8 cellular contexts compared by ENCODE assay signal in genomic region chr15:98651581-98652220, GRCh38. TPM values are rescaled to one million over a fixed set of nuclear protein-coding genes. Genes with fewer than 3 reads are reported as not detected.
DNase-seq lines count a peak whose midpoint lies in the region; ATAC-seq, FAIRE-seq and TF ChIP-seq lines count a peak whose summit lies in the region.

No MANE protein-coding gene starts in this region.

- H3K4me3 ChIP-seq in HEK293 (ENCODE audit: low read depth, low read length) (peak overlapping the region; percentile 91), gastroesophageal sphincter (peak overlapping the region; percentile 58 to 67), skin epidermis (peak overlapping the region; percentile 78 to 83 (median 80))

- CTCF ChIA-PET in HEK293 (lab: Yijun Ruan, JAX) = interaction anchor here (0.6 to 3.4 kb wide), 11 partner anchors 10 to 424 kb away, joined by 3 to 24 read pairs (median 3); no protein-coding TSS in a partner anchor
- CTCF ChIA-PET in activated CD4-positive, alpha-beta memory T cell treated with anti-CD3 and anti-CD28 coated beads for 36 hours (lab: Charles Lee) = interaction anchor here (1.8 to 2.3 kb wide), 2 partner anchors 8 to 133 kb away, joined by 8 to 11 read pairs; no protein-coding TSS in a partner anchor

- ATAC-seq in gastroesophageal sphincter (no peak), HG02840 (IDR thresholded peaks at IDR 0.05; ENCODE audit: low FRiP score, unreplicated experiment) (no peak)

- peak overlapping the region; percentile 96 for H3K27ac ChIP-seq in HEK293 (ENCODE audit: extremely low read depth, low read depth, low read length)
- peak overlapping the region; percentile 0 to 98 (median 94) for H3K27ac ChIP-seq in gastroesophageal sphincter
- peak overlapping the region in 14 of 21 experiments; percentile 30 to 93 (median 88) for H3K27ac ChIP-seq in skin epidermis

- H3K4me1 ChIP-seq in HEK293 (ENCODE audit: control insufficient read depth, insufficient read depth, low read length) (peaks cover 31% of the 10 kb centered on the region), gastroesophageal sphincter (peaks cover 0 to 50% (median 0%) of the 10 kb centered on the region in 3 donors)

- H3K36me3 ChIP-seq in HEK293 (ENCODE audit: control insufficient read depth in 2 of 2, insufficient read depth in 1 of 2, low read length in 2 of 2) (no peaks in the 10 kb centered on the region), gastroesophageal sphincter (no peaks in the 10 kb centered on the region)

- H3K9me3 ChIP-seq in HEK293 (ENCODE audit: control insufficient read depth, insufficient read depth, low read depth, low read length) (no peaks in the 10 kb centered on the region), gastroesophageal sphincter (no peaks in the 10 kb centered on the region)

- no peaks in the 10 kb centered on the region for H3K9me3 Mint-ChIP-seq in activated CD4-positive, alpha-beta memory T cell treated with anti-CD3 and anti-CD28 coated beads for 36 hours

- TF ChIP-seq CTCF in HEK293 (tag by site-specific recombination; IDR thresholded peaks at IDR 0.05) (no peak), gastroesophageal sphincter (IDR thresholded peaks at IDR 0.05) (no peak)

- no peak for TF ChIP-seq EP300 in gastroesophageal sphincter (IDR thresholded peaks at IDR 0.05)

- H3K4me3 Mint-ChIP-seq in activated CD4-positive, alpha-beta memory T cell treated with anti-CD3 and anti-CD28 coated beads for 36 hours = peak overlapping the region; percentile 76

- DNase-seq in activated CD4-positive, alpha-beta memory T cell treated with anti-CD3 and anti-CD28 coated beads for 36 hours = no peak
- DNase-seq in H54 (ENCODE audit: insufficient read length, low spot score) (no peak), HuH-7 (ENCODE audit: low spot score) (no peak), NCI-H2196 treated with DMSO at 0.1 percent for 48 hours (lab: John Stamatoyannopoulos, UW; ENCODE audit: unreplicated experiment) (no peak)

- peaks cover 25% of the 10 kb centered on the region for H3K4me1 Mint-ChIP-seq in activated CD4-positive, alpha-beta memory T cell treated with anti-CD3 and anti-CD28 coated beads for 36 hours (ENCODE audit: low read depth)

- WGBS in gastroesophageal sphincter (ENCODE audit: low coverage in 1 of 2), 2 donors = 21 to 48% methylated on average over 11 to 13 of the region's 14 CpGs

- TF ChIP-seq POLR2A in gastroesophageal sphincter (IDR thresholded peaks at IDR 0.05) (no peak), H54 (IDR thresholded peaks at IDR 0.05; ENCODE audit: low read depth, low read length) (no peak)

- peaks cover 36% of the 10 kb centered on the region for H3K27me3 Mint-ChIP-seq in activated CD4-positive, alpha-beta memory T cell treated with anti-CD3 and anti-CD28 coated beads for 36 hours

- POLR2A ChIA-PET in HEK293 (lab: Yijun Ruan, JAX) = interaction anchor here (0.5 to 1.3 kb wide), 3 partner anchors 8 to 407 kb away, joined by 3 read pairs; no protein-coding TSS in a partner anchor
- POLR2A ChIA-PET in activated CD4-positive, alpha-beta memory T cell treated with anti-CD3 and anti-CD28 coated beads for 36 hours (lab: Charles Lee) = no interaction called here

- H3K36me3 Mint-ChIP-seq in activated CD4-positive, alpha-beta memory T cell treated with anti-CD3 and anti-CD28 coated beads for 36 hours = peaks cover 4% of the 10 kb centered on the region

- no peak for FAIRE-seq in H54 (lab: Jason Lieb, UNC)

- H3K27ac Mint-ChIP-seq in activated CD4-positive, alpha-beta memory T cell treated with anti-CD3 and anti-CD28 coated beads for 36 hours = no peak overlapping the region

- intact Hi-C loops in activated CD4-positive, alpha-beta memory T cell treated with anti-CD3 and anti-CD28 coated beads for 36 hours (cut with micrococcal nuclease) = loop anchor here (2.0 to 5.0 kb wide), 2 partner anchors 17 to 136 kb away; no protein-coding TSS in a partner anchor

- H3K27me3 ChIP-seq in gastroesophageal sphincter = peaks cover 7% of the 10 kb centered on the region

TF ChIP-seq in HEK293, 187 proteins besides CTCF, POLR2A, EP300 and RAD21 (continues in another document):
- TF ChIP-seq KLF1 (tag by site-specific recombination; IDR thresholded peaks at IDR 0.05) (peak; percentile 41; the same call in 1 of the 2 replicates), EGR2 (tag by site-specific recombination; IDR thresholded peaks at IDR 0.05; ENCODE audit: low read depth) (no peak), RBAK (tag by site-specific recombination; IDR thresholded peaks at IDR 0.05) (no peak), ZNF112 (tag by site-specific recombination; IDR thresholded peaks at IDR 0.05) (no peak), GFI1B (tag by site-specific recombination; IDR thresholded peaks at IDR 0.05) (no peak), ZBTB44 (tag by site-specific recombination; IDR thresholded peaks at IDR 0.05) (no peak), ZNF138 (tag by site-specific recombination; IDR thresholded peaks at IDR 0.05; ENCODE audit: borderline replicate concordance) (no peak), ZSCAN16 (tag by site-specific recombination; IDR thresholded peaks at IDR 0.05) (peak; percentile 83; the same call in 1 of the 2 replicates), ZNF660 (tag by site-specific recombination; IDR thresholded peaks at IDR 0.05) (no peak), ZBTB8A (tag by site-specific recombination; IDR thresholded peaks at IDR 0.05) (peak; percentile 81), PRDM10 (tag by site-specific recombination; IDR thresholded peaks at IDR 0.05) (peak; percentile 96), ZNF654 (tag by site-specific recombination; IDR thresholded peaks at IDR 0.05; ENCODE audit: low read depth) (no peak), ZNF341 (tag by site-specific recombination; IDR thresholded peaks at IDR 0.05; ENCODE audit: low read depth) (peak; percentile 25; the same call in 1 of the 2 replicates), ZNF571 (tag by site-specific recombination; IDR thresholded peaks at IDR 0.05) (no peak), GLIS1 (tag by site-specific recombination; IDR thresholded peaks at IDR 0.05) (no peak), BCL11A (tag by site-specific recombination; IDR thresholded peaks at IDR 0.05; ENCODE audit: low read depth) (no peak), PRDM6 (tag by site-specific recombination; IDR thresholded peaks at IDR 0.05) (peak; percentile 95), ZNF776 (tag by site-specific recombination; IDR thresholded peaks at IDR 0.05; ENCODE audit: borderline replicate concordance) (no peak), ZNF561 (tag by site-specific recombination; IDR thresholded peaks at IDR 0.05; ENCODE audit: borderline replicate concordance) (peak; percentile 72; the same call in 1 of the 2 replicates), TRIM28 (IDR thresholded peaks at IDR 0.05; ENCODE audit: borderline replicate concordance, low read length) (no peak)

RNA-seq across cellular contexts. Expression of gene IGF1R, which starts 3.4 kb away (rescaled TPM):
- total RNA-seq in activated CD4-positive, alpha-beta memory T cell treated with anti-CD3 and anti-CD28 coated beads for 36 hours = 10 to 100 TPM; 13.2 to 14.8 TPM
- 10 to 100 TPM; 31.6 to 87.8 (median 60.0) TPM for total RNA-seq in gastroesophageal sphincter
